1 cellular context compared by ENCODE assay signal in genomic region chrX:7086384-7086783, GRCh38.
A peak's percentile ranks its signal among the peaks of the same experiment; 100 is the strongest.
TF ChIP-seq lines count a peak whose summit lies in the region.

No MANE protein-coding gene starts in this region.

TF ChIP-seq in K562, 482 proteins besides CTCF, POLR2A, EP300 and RAD21 (continued from another document):
- TF ChIP-seq MEIS2 (IDR thresholded peaks at IDR 0.05; ENCODE audit: partially characterized antibody) (peak; percentile 38), DPF2 (IDR thresholded peaks at IDR 0.05) (no peak), ZNF740 (CRISPR knock-in tag; IDR thresholded peaks at IDR 0.05) (no peak), ZNF740 (tag; IDR thresholded peaks at IDR 0.05) (no peak), SNRNP70 (optimal IDR thresholded peaks at IDR 0.05; ENCODE audit: low read depth, low read length) (no peak), KDM1A (IDR thresholded peaks at IDR 0.05) (no peak), GABPB1 (CRISPR knock-in tag; IDR thresholded peaks at IDR 0.05) (no peak), PURB (CRISPR knock-in tag; IDR thresholded peaks at IDR 0.05; ENCODE audit: low read depth) (no peak), MEF2D (tag; conservative IDR thresholded peaks at IDR 0.05; ENCODE audit: low read depth) (no peak), EGR1 (conservative IDR thresholded peaks at IDR 0.05) (peak; percentile 40), POLR2AphosphoS2 (IDR thresholded peaks at IDR 0.05; ENCODE audit: low read length) (no peak), TARDBP (IDR thresholded peaks at IDR 0.05) (no peak), ZNF77 (CRISPR knock-in tag; IDR thresholded peaks at IDR 0.05) (no peak)
- TF ChIP-seq, protein P1, sequence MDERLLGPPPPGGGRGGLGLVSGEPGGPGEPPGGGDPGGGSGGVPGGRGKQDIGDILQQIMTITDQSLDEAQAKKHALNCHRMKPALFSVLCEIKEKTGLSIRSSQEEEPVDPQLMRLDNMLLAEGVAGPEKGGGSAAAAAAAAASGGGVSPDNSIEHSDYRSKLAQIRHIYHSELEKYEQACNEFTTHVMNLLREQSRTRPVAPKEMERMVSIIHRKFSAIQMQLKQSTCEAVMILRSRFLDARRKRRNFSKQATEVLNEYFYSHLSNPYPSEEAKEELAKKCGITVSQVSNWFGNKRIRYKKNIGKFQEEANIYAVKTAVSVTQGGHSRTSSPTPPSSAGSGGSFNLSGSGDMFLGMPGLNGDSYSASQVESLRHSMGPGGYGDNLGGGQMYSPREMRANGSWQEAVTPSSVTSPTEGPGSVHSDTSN (CRISPR knock-in tag; IDR thresholded peaks at IDR 0.05; ENCODE audit: low read depth): no peak
- TF ChIP-seq, protein P1 (tag; conservative IDR thresholded peaks at IDR 0.05; ENCODE audit: low read depth): peak; percentile 51; the same call in 1 of the 2 replicates
- TF ChIP-seq, protein P2, sequence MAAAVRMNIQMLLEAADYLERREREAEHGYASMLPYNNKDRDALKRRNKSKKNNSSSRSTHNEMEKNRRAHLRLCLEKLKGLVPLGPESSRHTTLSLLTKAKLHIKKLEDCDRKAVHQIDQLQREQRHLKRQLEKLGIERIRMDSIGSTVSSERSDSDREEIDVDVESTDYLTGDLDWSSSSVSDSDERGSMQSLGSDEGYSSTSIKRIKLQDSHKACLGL (CRISPR knock-in tag; IDR thresholded peaks at IDR 0.05; ENCODE audit: borderline replicate concordance, poor library complexity, severe bottlenecking): no peak
- TF ChIP-seq, protein P3, sequence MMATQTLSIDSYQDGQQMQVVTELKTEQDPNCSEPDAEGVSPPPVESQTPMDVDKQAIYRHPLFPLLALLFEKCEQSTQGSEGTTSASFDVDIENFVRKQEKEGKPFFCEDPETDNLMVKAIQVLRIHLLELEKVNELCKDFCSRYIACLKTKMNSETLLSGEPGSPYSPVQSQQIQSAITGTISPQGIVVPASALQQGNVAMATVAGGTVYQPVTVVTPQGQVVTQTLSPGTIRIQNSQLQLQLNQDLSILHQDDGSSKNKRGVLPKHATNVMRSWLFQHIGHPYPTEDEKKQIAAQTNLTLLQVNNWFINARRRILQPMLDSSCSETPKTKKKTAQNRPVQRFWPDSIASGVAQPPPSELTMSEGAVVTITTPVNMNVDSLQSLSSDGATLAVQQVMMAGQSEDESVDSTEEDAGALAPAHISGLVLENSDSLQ (IDR thresholded peaks at IDR 0.05): peak; percentile 23; the same call in 1 of the 2 replicates
